In the genomic region with DNA sequence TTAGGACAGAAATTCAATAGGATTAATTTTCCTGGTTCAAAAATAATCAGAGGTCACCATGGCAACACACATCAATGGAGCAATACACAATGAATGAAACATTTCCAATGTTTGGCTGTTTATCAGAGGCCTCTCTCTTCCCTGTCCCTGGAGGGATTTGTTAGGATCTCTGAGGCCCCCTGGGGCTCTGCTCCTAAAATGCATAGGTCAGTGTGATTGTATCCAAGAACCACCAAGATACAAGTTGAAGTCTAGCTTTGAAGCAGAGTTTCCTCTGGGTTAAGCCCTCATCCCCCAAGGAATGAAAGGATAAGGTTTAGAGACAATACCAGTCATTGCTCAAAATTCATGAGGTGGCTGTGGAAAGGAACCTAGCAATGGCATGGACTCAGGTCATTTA, we compare ENCODE assay signal across 35 cellular contexts.
"Had no signal": no experiment of that assay in that cellular context is flagged by ENCODE, and none has a peak within 500 bp of the region (broad histone marks: within the 10 kb centered on the region; RNA-seq: fewer than 3 reads in every experiment).

No MANE protein-coding gene starts in this region.

- H3K27ac Mint-ChIP-seq: activated B cell treated with CpG ODN at 0.5 μM for 24 hours; activated CD8-positive, alpha-beta T cell treated with anti-CD3 and anti-CD28 coated beads for 36 hours; activated naive CD4-positive, alpha-beta T cell treated with anti-CD3 and anti-CD28 coated beads, Interleukin-2, amount 10 ng/mL, durations not matched to agents 7 days and 5 days; activated naive CD4-positive, alpha-beta T cell treated with anti-CD3 and anti-CD28 coated beads, Interleukin-2, amount 50 U/mL, for 72 hours; activated naive CD8-positive, alpha-beta T cell treated with anti-CD3 and anti-CD28 coated beads, Interleukin-2, amount 10 ng/mL, durations not matched to agents 7 days and 5 days; activated T-helper 1 cell treated with anti-CD3 and anti-CD28 coated beads, Interleukin-12 subunit alpha, Interleukin-12 subunit beta, Interleukin-2, Interleukin-4 antibody, amounts not matched to agents 30 ng/mL and 10 ng/mL and 1 ng/mL, durations not matched to agents 14 hours and 24 hours and 36 hours; dendritic cell treated with granulocyte-macrophage colony-stimulating factor and Interleukin-4, amounts not matched to agents 40 ng/mL and 50 ng/mL, for 4 days; T-helper 17 cell; T-helper 2 cell treated with Interferon-gamma antibody and Interleukin-4, amounts not matched to agents 5 μg/mL and 100 μg/mL, for 36 hours had no signal

- H3K9me3 Mint-ChIP-seq: activated B cell treated with CpG ODN at 0.5 μM for 24 hours; activated CD8-positive, alpha-beta T cell treated with anti-CD3 and anti-CD28 coated beads for 36 hours; activated naive CD4-positive, alpha-beta T cell treated with anti-CD3 and anti-CD28 coated beads, Interleukin-2, amount 10 ng/mL, durations not matched to agents 7 days and 5 days; activated naive CD4-positive, alpha-beta T cell treated with anti-CD3 and anti-CD28 coated beads, Interleukin-2, amount 50 U/mL, for 72 hours; activated naive CD8-positive, alpha-beta T cell treated with anti-CD3 and anti-CD28 coated beads, Interleukin-2, amount 10 ng/mL, durations not matched to agents 7 days and 5 days; activated T-helper 1 cell treated with anti-CD3 and anti-CD28 coated beads, Interleukin-12 subunit alpha, Interleukin-12 subunit beta, Interleukin-2, Interleukin-4 antibody, amounts not matched to agents 30 ng/mL and 10 ng/mL and 1 ng/mL, durations not matched to agents 14 hours and 24 hours and 36 hours; central memory CD8-positive, alpha-beta T cell; dendritic cell treated with granulocyte-macrophage colony-stimulating factor and Interleukin-4, amounts not matched to agents 40 ng/mL and 50 ng/mL, for 4 days; T-helper 2 cell treated with Interferon-gamma antibody and Interleukin-4, amounts not matched to agents 5 μg/mL and 100 μg/mL, for 36 hours had no signal

- H3K36me3 Mint-ChIP-seq: activated naive CD4-positive, alpha-beta T cell treated with anti-CD3 and anti-CD28 coated beads, Interleukin-2, amount 10 ng/mL, durations not matched to agents 7 days and 5 days; activated naive CD4-positive, alpha-beta T cell treated with anti-CD3 and anti-CD28 coated beads, Interleukin-2, amount 50 U/mL, for 72 hours; activated naive CD8-positive, alpha-beta T cell treated with anti-CD3 and anti-CD28 coated beads, Interleukin-2, amount 10 ng/mL, durations not matched to agents 7 days and 5 days had no signal

- FAIRE-seq: astrocyte, bronchial epithelial cell, frontal cortex had no signal

- H3K9me3 ChIP-seq: heart left ventricle had no signal

- H3K4me1 Mint-ChIP-seq: activated B cell treated with CpG ODN at 0.5 μM for 24 hours; activated naive CD4-positive, alpha-beta T cell treated with anti-CD3 and anti-CD28 coated beads, Interleukin-2, amount 10 ng/mL, durations not matched to agents 7 days and 5 days; activated naive CD8-positive, alpha-beta T cell treated with anti-CD3 and anti-CD28 coated beads, Interleukin-2, amount 10 ng/mL, durations not matched to agents 7 days and 5 days; central memory CD8-positive, alpha-beta T cell; T-helper 17 cell had no signal

- H3K4me3 ChIP-seq: coronary artery, dorsolateral prefrontal cortex, heart left ventricle had no signal

- H3K36me3 ChIP-seq: brain microvascular endothelial cell, heart left ventricle, WERI-Rb-1 had no signal

- H3K27me3 ChIP-seq: brain microvascular endothelial cell, dorsolateral prefrontal cortex, heart left ventricle had no signal

- H3K4me1 ChIP-seq: heart left ventricle had no signal

- H3K27ac ChIP-seq: brain microvascular endothelial cell, coronary artery, dorsolateral prefrontal cortex, heart left ventricle, WERI-Rb-1 had no signal

- DNase-seq: activated B cell treated with CpG ODN at 0.5 μM for 24 hours; activated CD4-positive, alpha-beta T cell treated with anti-CD3 and anti-CD28 coated beads for 48 hours; activated CD4-positive, alpha-beta T cell treated with anti-CD3 and anti-CD28 coated beads, Interleukin-2, amount 50 U/mL, for 1 hour; activated CD4-positive, alpha-beta T cell treated with anti-CD3 and anti-CD28 coated beads, Interleukin-2, amount 50 U/mL, for 48 hours; activated CD8-positive, alpha-beta memory T cell treated with anti-CD3 and anti-CD28 coated beads for 24 hours; activated CD8-positive, alpha-beta T cell treated with anti-CD3 and anti-CD28 coated beads for 36 hours; activated gamma-delta T cell; activated naive CD4-positive, alpha-beta T cell; activated naive CD4-positive, alpha-beta T cell treated with anti-CD3 and anti-CD28 coated beads, Interleukin-2, amount 10 ng/mL, durations not matched to agents 7 days and 5 days; activated naive CD8-positive, alpha-beta T cell treated with anti-CD3 and anti-CD28 coated beads, Interleukin-2, amount 10 ng/mL, durations not matched to agents 7 days and 5 days; activated T-cell treated with anti-CD3 and anti-CD28 coated beads, Interleukin-2, amount 50 U/mL, for 1 hour; activated T-cell treated with anti-CD3 and anti-CD28 coated beads, Interleukin-2, amount 50 U/mL, for 48 hours; amniotic stem cell; anterior cingulate cortex; brain microvascular endothelial cell; dorsolateral prefrontal cortex; effector memory CD4-positive, alpha-beta T cell; erythroblast; foreskin fibroblast; glutamatergic neuron; heart left ventricle; T-helper 1 cell; T-helper 17 cell; T1000; WERI-Rb-1 had no signal

- ATAC-seq: activated CD4-positive, CD25-positive, alpha-beta regulatory T cell treated with anti-CD3 and anti-CD28 coated beads, Interleukin-2, amount 50 U/mL, for 24 hours; activated CD8-positive, alpha-beta T cell treated with anti-CD3 and anti-CD28 coated beads for 36 hours; activated naive CD4-positive, alpha-beta T cell treated with anti-CD3 and anti-CD28 coated beads, Interleukin-2, amount 50 U/mL, for 72 hours; heart left ventricle; T-helper 17 cell had no signal

- H3K27me3 Mint-ChIP-seq: activated B cell treated with CpG ODN at 0.5 μM for 24 hours; central memory CD8-positive, alpha-beta T cell; dendritic cell treated with granulocyte-macrophage colony-stimulating factor and Interleukin-4, amounts not matched to agents 40 ng/mL and 50 ng/mL, for 4 days had no signal

- H3K4me3 Mint-ChIP-seq: activated B cell treated with CpG ODN at 0.5 μM for 24 hours; activated CD8-positive, alpha-beta T cell treated with anti-CD3 and anti-CD28 coated beads for 36 hours; activated naive CD4-positive, alpha-beta T cell treated with anti-CD3 and anti-CD28 coated beads, Interleukin-2, amount 10 ng/mL, durations not matched to agents 7 days and 5 days; activated naive CD8-positive, alpha-beta T cell treated with anti-CD3 and anti-CD28 coated beads, Interleukin-2, amount 10 ng/mL, durations not matched to agents 7 days and 5 days; activated T-helper 1 cell treated with anti-CD3 and anti-CD28 coated beads, Interleukin-12 subunit alpha, Interleukin-12 subunit beta, Interleukin-2, Interleukin-4 antibody, amounts not matched to agents 30 ng/mL and 10 ng/mL and 1 ng/mL, durations not matched to agents 14 hours and 24 hours and 36 hours; central memory CD8-positive, alpha-beta T cell; dendritic cell treated with granulocyte-macrophage colony-stimulating factor and Interleukin-4, amounts not matched to agents 40 ng/mL and 50 ng/mL, for 4 days; T-helper 17 cell; T-helper 2 cell treated with Interferon-gamma antibody and Interleukin-4, amounts not matched to agents 5 μg/mL and 100 μg/mL, for 36 hours had no signal
